ENCODE assay signal across 18 cellular contexts in genomic region chr6:136959471-136959891, GRCh38. TPM values are rescaled to one million over a fixed set of nuclear protein-coding genes. Genes with fewer than 3 reads are reported as not detected.
A peak's percentile ranks its signal among the peaks of the same experiment; 100 is the strongest.
DNase-seq lines count a peak whose midpoint lies in the region; ATAC-seq and TF ChIP-seq lines count a peak whose summit lies in the region.
"Had no signal": no experiment of that assay in that cellular context is flagged by ENCODE, and none has a peak within 500 bp of the region (broad histone marks: within the 10 kb centered on the region; RNA-seq: fewer than 3 reads in every experiment).

No MANE protein-coding gene starts in this region.

- intact Hi-C loops in Caco-2 (cut with micrococcal nuclease; ENCODE audit: unreplicated experiment) (no loop called here), right lobe of liver (cut with DNase I) (no loop called here)

- H3K36me3 ChIP-seq in Caco-2 (ENCODE audit: control insufficient read depth, insufficient read depth, low read length) (no peaks in the 10 kb centered on the region), Peyer's patch (no peaks in the 10 kb centered on the region), right lobe of liver (no peaks in the 10 kb centered on the region)
- H3K36me3 ChIP-seq: suprapubic skin had no signal

- H3K9me3 Mint-ChIP-seq in Caco-2 (ENCODE audit: unreplicated experiment), result no peaks in the 10 kb centered on the region
- H3K9me3 Mint-ChIP-seq in mesothelial cell of epicardium, result no peaks in the 10 kb centered on the region
- H3K9me3 Mint-ChIP-seq: dendritic cell treated with granulocyte-macrophage colony-stimulating factor and Interleukin-4, amounts not matched to agents 40 ng/mL and 50 ng/mL, for 4 days; T-helper 1 cell treated with Interleukin-12 subunit alpha and Interleukin-12 subunit beta and Interleukin-4 antibody, amounts not matched to agents 30 μg/mL and 1 μg/mL, for 36 hours had no signal

- TF ChIP-seq CTCF in Caco-2 (IDR thresholded peaks at IDR 0.05; ENCODE audit: insufficient read depth in 1 of 2, low read depth in 1 of 2, low read length in 1 of 2, severe bottlenecking in 1 of 2, unreplicated experiment in 1 of 2) (no peak), Peyer's patch (IDR thresholded peaks at IDR 0.05) (no peak), right lobe of liver (IDR thresholded peaks at IDR 0.05) (no peak), mesothelial cell of epicardium (IDR thresholded peaks at IDR 0.05; ENCODE audit: unreplicated experiment) (no peak)

- no peaks in the 10 kb centered on the region for H3K9me3 ChIP-seq in Caco-2
- no peaks in the 10 kb centered on the region for H3K9me3 ChIP-seq in Peyer's patch
- no peaks in the 10 kb centered on the region for H3K9me3 ChIP-seq in right lobe of liver
- H3K9me3 ChIP-seq: suprapubic skin had no signal

- peak; percentile 25 to 54 (median 34) for ATAC-seq in right lobe of liver
- ATAC-seq in GM19455 (IDR thresholded peaks at IDR 0.05; ENCODE audit: unreplicated experiment), result no peak
- ATAC-seq in GM21737 (IDR thresholded peaks at IDR 0.05; ENCODE audit: unreplicated experiment), result no peak
- ATAC-seq: foreskin keratinocyte had no signal

- peak overlapping the region; percentile 4 for H3K4me3 ChIP-seq in Caco-2 (ENCODE audit: low read depth, low read length)
- no peak overlapping the region for H3K4me3 ChIP-seq in Peyer's patch
- no peak overlapping the region for H3K4me3 ChIP-seq in right lobe of liver
- H3K4me3 ChIP-seq: lung, suprapubic skin had no signal

- H3K4me1 Mint-ChIP-seq in Caco-2 (ENCODE audit: low read depth, unreplicated experiment), result peaks cover 21% of the 10 kb centered on the region
- H3K4me1 Mint-ChIP-seq in mesothelial cell of epicardium, result peaks cover 12% of the 10 kb centered on the region

- 37% methylated on average over 14 of the region's 14 CpGs for WGBS in right lobe of liver (ENCODE audit: insufficient coverage, low coverage, low lambda C conversion rate, missing lambda C conversion rate)

- H3K4me3 Mint-ChIP-seq in Caco-2 (ENCODE audit: unreplicated experiment) (peak overlapping the region; percentile 67), mesothelial cell of epicardium (no peak overlapping the region)
- H3K4me3 Mint-ChIP-seq: activated naive CD8-positive, alpha-beta T cell; B cell; dendritic cell treated with granulocyte-macrophage colony-stimulating factor and Interleukin-4, amounts not matched to agents 40 ng/mL and 50 ng/mL, for 4 days; T-helper 1 cell treated with Interleukin-12 subunit alpha and Interleukin-12 subunit beta and Interleukin-4 antibody, amounts not matched to agents 30 μg/mL and 1 μg/mL, for 36 hours had no signal

- no peak for TF ChIP-seq POLR2A in Peyer's patch (IDR thresholded peaks at IDR 0.05)
- no peak for TF ChIP-seq POLR2A in right lobe of liver (IDR thresholded peaks at IDR 0.05)

- POLR2A ChIA-PET in Caco-2 (lab: Charles Lee), result interaction anchor here (0.9 kb wide), 1 partner anchor 71 kb away, joined by 4 read pairs; no protein-coding TSS in a partner anchor

- H3K27me3 Mint-ChIP-seq in Caco-2 (ENCODE audit: insufficient read depth, unreplicated experiment) (no peaks in the 10 kb centered on the region), mesothelial cell of epicardium (ENCODE audit: low read depth) (peaks cover 6% of the 10 kb centered on the region)

- H3K27ac Mint-ChIP-seq in Caco-2 (ENCODE audit: unreplicated experiment) (peak overlapping the region; percentile 92), mesothelial cell of epicardium (no peak overlapping the region)
- H3K27ac Mint-ChIP-seq: activated naive CD8-positive, alpha-beta T cell; B cell; dendritic cell treated with granulocyte-macrophage colony-stimulating factor and Interleukin-4, amounts not matched to agents 40 ng/mL and 50 ng/mL, for 4 days; T-helper 1 cell treated with Interleukin-12 subunit alpha and Interleukin-12 subunit beta and Interleukin-4 antibody, amounts not matched to agents 30 μg/mL and 1 μg/mL, for 36 hours had no signal

- no TSS peak for BruUV-seq in Caco-2 (replicated peaks; lab: Mats Ljungman, UMichigan)

- CTCF ChIA-PET in Caco-2 (lab: Charles Lee), result interaction anchor here (0.6 to 1.6 kb wide), 6 partner anchors 9 to 167 kb away, joined by 3 to 7 read pairs (median 4); partner anchors contain the start of genes MAP3K5 and SLC35D3

- DNase-seq in Caco-2, result peak; percentile 89 to 93
- peak; percentile 73 for DNase-seq in NCI-H1105 (lab: John Stamatoyannopoulos, UW)
- DNase-seq in Peyer's patch, result peak in 2 of 3 donors; percentile 52 to 76
- DNase-seq in right lobe of liver, result peak in 1 of 3 donors; percentile 17
- no peak for DNase-seq in mesothelial cell of epicardium (ENCODE audit: low spot score in 2 of 2, unreplicated experiment in 2 of 2)
- no peak for DNase-seq in medulla oblongata (ENCODE audit: extremely low spot score)
- DNase-seq: foreskin keratinocyte, IMR-90 had no signal

- H3K27ac ChIP-seq in Peyer's patch, result peak overlapping the region in 2 of 4 donors; percentile 45 to 46
- no peak overlapping the region for H3K27ac ChIP-seq in right lobe of liver
- H3K27ac ChIP-seq: foreskin keratinocyte, suprapubic skin had no signal

- H3K4me1 ChIP-seq in Caco-2 (peaks cover 38% of the 10 kb centered on the region), Peyer's patch (peaks cover 0 to 28% (median 0%) of the 10 kb centered on the region in 4 donors), right lobe of liver (peaks cover 0 to 4% (median 0%) of the 10 kb centered on the region in 4 donors)
- H3K4me1 ChIP-seq: foreskin keratinocyte, suprapubic skin had no signal

- H3K36me3 Mint-ChIP-seq in Caco-2 (ENCODE audit: insufficient read depth, unreplicated experiment) (peaks cover 11% of the 10 kb centered on the region), mesothelial cell of epicardium (no peaks in the 10 kb centered on the region)
- H3K36me3 Mint-ChIP-seq: activated naive CD8-positive, alpha-beta T cell had no signal

- no peaks in the 10 kb centered on the region for H3K27me3 ChIP-seq in Caco-2 (replicated peaks; ENCODE audit: control insufficient read depth, insufficient read depth, low read length)
- H3K27me3 ChIP-seq in Peyer's patch, result no peaks in the 10 kb centered on the region
- H3K27me3 ChIP-seq in right lobe of liver, result no peaks in the 10 kb centered on the region

RNA-seq across cellular contexts. Expression of gene SLC35D3, which starts 37.4 kb away (rescaled TPM):
- 1.4 and 2.3 TPM in 2 replicates for total RNA-seq in Caco-2 (2022)
- under 1 TPM in 1 of 4 donors, not detected in 3; 0.47 TPM for total RNA-seq in Peyer's patch
- total RNA-seq in right lobe of liver, result not detected
- 0.09 to 0.13 TPM in 2 of 3 replicates, not detected in the other for total RNA-seq in mesothelial cell of epicardium
- total RNA-seq: activated CD8-positive, alpha-beta memory T cell treated with anti-CD3 and anti-CD28 coated beads for 36 hours; B cell; foreskin keratinocyte; IMR-90; NCI-H460 had no signal

Comparison
In these comparisons a context has a peak if more than half of its experiments do, and no peak if none do; other contexts are left out.
1. DNase-seq: peak in Caco-2 (2 of 2), NCI-H1105 (single experiment) and Peyer's patch (2 of 3); none in mesothelial cell of epicardium (0 of 2) and medulla oblongata (single experiment).
2. ATAC-seq: peak in right lobe of liver (4 of 4); none in GM19455 (single experiment) and GM21737 (single experiment).